ENCODE assay signal across 1 cellular context in genomic region chr18:26502834-26503233, GRCh38.
TF ChIP-seq lines count a peak whose summit lies in the region.

No MANE protein-coding gene starts in this region.

TF ChIP-seq in SK-N-SH, 30 proteins besides CTCF, POLR2A, EP300 and RAD21 (continued from another document):
- TF ChIP-seq REST (IDR thresholded peaks at IDR 0.05; ENCODE audit: low read depth, low read length) (no peak), GABPA (IDR thresholded peaks at IDR 0.05; ENCODE audit: low read depth) (no peak), MXI1 (IDR thresholded peaks at IDR 0.05; ENCODE audit: low read depth, low read length) (no peak), TAF1 (IDR thresholded peaks at IDR 0.05; ENCODE audit: borderline replicate concordance, low read depth, low read length) (no peak), GATA2 (CRISPR knock-in tag; IDR thresholded peaks at IDR 0.05) (no peak), USF2 (IDR thresholded peaks at IDR 0.05; ENCODE audit: borderline replicate concordance, low read depth, low read length) (no peak), TEAD4 (IDR thresholded peaks at IDR 0.05; ENCODE audit: borderline replicate concordance, insufficient read depth) (no peak), YY1 (IDR thresholded peaks at IDR 0.05; ENCODE audit: low read depth) (no peak), POLR2AphosphoS5 (IDR thresholded peaks at IDR 0.05; ENCODE audit: low read depth, low read length) (no peak)
